Comparison of ENCODE assay signal across 8 cellular contexts in the genomic region with DNA sequence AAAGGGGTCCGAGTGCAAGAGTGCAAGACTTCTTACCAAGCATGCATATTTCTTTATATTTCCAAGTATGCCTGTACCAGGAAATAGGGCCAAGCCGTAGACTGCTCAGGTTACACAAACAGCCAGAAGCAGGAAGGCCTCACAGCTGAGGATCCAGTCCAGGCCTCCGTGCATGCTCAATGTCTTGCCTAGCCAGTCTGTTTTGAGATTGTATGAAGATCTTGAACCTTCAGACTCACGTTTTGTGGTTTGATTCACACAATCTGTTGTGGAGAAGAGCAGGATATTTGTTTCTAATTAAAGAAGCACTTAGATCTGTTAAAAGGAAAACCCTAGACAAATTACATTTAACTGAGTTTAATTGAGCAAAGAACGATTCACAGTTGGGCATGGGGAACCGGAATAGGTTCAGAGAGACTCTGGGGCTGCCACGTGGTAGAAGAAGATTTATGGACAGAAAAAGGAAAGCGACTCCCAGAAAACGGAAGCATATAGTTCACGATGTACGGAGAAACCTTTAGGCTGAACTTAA. TPM values are rescaled to one million over a fixed set of nuclear protein-coding genes. Genes with fewer than 3 reads are reported as not detected.
A peak's percentile ranks its signal among the peaks of the same experiment; 100 is the strongest.
DNase-seq lines count a peak whose midpoint lies in the region; ATAC-seq and TF ChIP-seq lines count a peak whose summit lies in the region.

No MANE protein-coding gene starts in this region.

- H3K27me3 ChIP-seq in heart right ventricle, result no peaks in the 10 kb centered on the region

- intact Hi-C loops in heart right ventricle (cut with DNase I), result loop anchor here in 2 of 10 donors (5.0 to 10.0 kb wide), 4 partner anchors 48 to 588 kb away; partner anchors contain the start of gene MAML3 (in 1 of the 2)

- H3K4me3 ChIP-seq in heart right ventricle, result peak overlapping the region; percentile 27 to 68 (median 58)

- peaks cover 0 to 5% of the 10 kb centered on the region in 2 donors for H3K9me3 Mint-ChIP-seq in activated naive CD4-positive, alpha-beta T cell treated with anti-CD3 and anti-CD28 coated beads, Interleukin-2, amount 50 U/mL, for 72 hours

- H3K27ac ChIP-seq in 22Rv1 (peak overlapping the region; percentile 96), heart right ventricle (peak overlapping the region; percentile 74 to 95 (median 92))

- ATAC-seq in GM18870 (IDR thresholded peaks at IDR 0.05; ENCODE audit: unreplicated experiment) (peak; percentile 34), heart right ventricle (peak; percentile 36 to 82 (median 70))
- ATAC-seq in activated naive CD4-positive, alpha-beta T cell treated with anti-CD3 and anti-CD28 coated beads, Interleukin-2, amount 50 U/mL, for 72 hours, result peak in 1 of 2 donors; percentile 29

- H3K4me1 ChIP-seq in heart right ventricle, result peaks cover 0 to 66% (median 41%) of the 10 kb centered on the region in 9 donors

- TF ChIP-seq CTCF in 22Rv1 (IDR thresholded peaks at IDR 0.05) (no peak), heart right ventricle (IDR thresholded peaks at IDR 0.05) (no peak)

- DNase-seq in NCI-H2107 treated with DMSO at 0.1 percent for 48 hours (lab: John Stamatoyannopoulos, UW; ENCODE audit: unreplicated experiment) (peak; percentile 67), heart right ventricle (peak in 1 of 2 donors; percentile 36), pulmonary artery endothelial cell (ENCODE audit: low read depth, low spot score) (peak; percentile 49), inferior parietal cortex (ENCODE audit: extremely low spot score) (no peak), HuH-7.5 (ENCODE audit: low spot score) (no peak)
- no peak for DNase-seq in activated naive CD4-positive, alpha-beta T cell treated with anti-CD3 and anti-CD28 coated beads, Interleukin-2, amount 50 U/mL, for 72 hours (ENCODE audit: low spot score in 2 of 2)

- H3K36me3 Mint-ChIP-seq in activated naive CD4-positive, alpha-beta T cell treated with anti-CD3 and anti-CD28 coated beads, Interleukin-2, amount 50 U/mL, for 72 hours, result peaks cover 0 to 28% of the 10 kb centered on the region in 2 donors

- 35 to 42% methylated on average over 11 of the region's 11 CpGs for WGBS in heart right ventricle, 2 donors

- H3K36me3 ChIP-seq in heart right ventricle, result peaks cover 0 to 7% (median 0%) of the 10 kb centered on the region in 9 donors

- peak overlapping the region; percentile 86 to 93 for H3K27ac Mint-ChIP-seq in activated naive CD4-positive, alpha-beta T cell treated with anti-CD3 and anti-CD28 coated beads, Interleukin-2, amount 50 U/mL, for 72 hours

- no peaks in the 10 kb centered on the region for H3K9me3 ChIP-seq in heart right ventricle

RNA-seq across cellular contexts. Expression of gene MGST2, which starts 1.2 kb away (rescaled TPM):
- total RNA-seq in activated naive CD4-positive, alpha-beta T cell treated with anti-CD3 and anti-CD28 coated beads, Interleukin-2, amount 50 U/mL, for 72 hours, result 10 to 100 TPM; 18.0 to 40.4 TPM
- total RNA-seq in heart right ventricle, result 100 to 1,000 TPM in 9 of 10 donors, 10 to 100 TPM in 1; 99.1 to 125 (median 107) TPM
- polyA plus RNA-seq in heart right ventricle, result 100 to 1,000 TPM in 1 of 2 donors, 10 to 100 TPM in 1; 97.6 to 203 TPM
- total RNA-seq in pulmonary artery endothelial cell, result 36.0 and 60.2 TPM in 2 replicates

Comparison
In these comparisons a context has a peak if more than half of its experiments do, and no peak if none do; other contexts are left out.
1. DNase-seq: peak in NCI-H2107 treated with DMSO at 0.1 percent for 48 hours (single experiment) and pulmonary artery endothelial cell (single experiment); none in activated naive CD4-positive, alpha-beta T cell treated with anti-CD3 and anti-CD28 coated beads, Interleukin-2, amount 50 U/mL, for 72 hours (0 of 2), inferior parietal cortex (single experiment) and HuH-7.5 (single experiment).